ENCODE assay signal across 1 cellular context in the genomic region with DNA sequence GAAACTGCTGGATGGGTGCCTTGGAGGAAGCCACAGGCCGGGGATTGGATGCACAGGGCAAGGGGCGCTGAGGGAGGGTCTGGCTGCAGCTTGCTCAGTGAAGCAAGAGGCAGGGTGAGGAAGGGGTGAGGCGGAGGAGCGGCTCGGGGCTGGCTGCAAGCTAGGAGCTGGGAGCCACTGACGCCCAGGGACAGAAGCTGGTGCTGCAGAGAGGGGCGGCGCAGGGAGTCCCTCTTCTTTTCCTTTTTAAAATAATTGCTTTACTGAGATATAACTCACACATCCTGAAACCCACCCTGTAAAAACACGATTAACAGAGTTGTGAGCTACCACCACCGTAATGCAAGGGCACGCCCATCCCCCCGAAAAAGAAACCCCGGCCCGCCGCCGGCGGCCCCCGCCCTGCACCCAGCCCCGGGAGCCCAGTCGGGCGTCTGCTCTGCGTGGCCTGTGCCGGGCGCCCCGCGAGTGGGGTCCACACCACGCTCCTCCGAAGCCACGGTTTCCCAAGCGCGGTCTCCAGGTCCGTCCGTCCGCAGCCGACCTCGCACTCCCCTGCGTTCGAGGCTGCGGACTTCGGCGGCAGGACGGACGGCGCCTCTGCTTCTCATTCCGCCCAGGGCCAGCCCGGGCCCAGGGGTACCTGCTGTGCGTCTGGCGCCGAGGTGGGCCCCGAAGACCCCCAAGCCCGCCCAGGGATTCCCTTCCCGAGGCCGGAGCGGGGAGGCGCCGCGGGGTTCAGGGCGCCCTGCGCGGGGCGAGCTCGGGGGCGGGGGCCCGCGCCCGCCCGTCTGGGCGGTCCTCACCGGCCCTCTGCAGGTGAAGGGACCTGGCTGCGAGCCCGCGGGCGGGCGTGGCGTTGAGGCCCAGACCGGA.
TF ChIP-seq lines count a peak whose summit lies in the region.

No MANE protein-coding gene starts in this region.

TF ChIP-seq in neural cell, 6 proteins besides CTCF, POLR2A, EP300 and RAD21 (continued from another document):
- TF ChIP-seq, protein P1, sequence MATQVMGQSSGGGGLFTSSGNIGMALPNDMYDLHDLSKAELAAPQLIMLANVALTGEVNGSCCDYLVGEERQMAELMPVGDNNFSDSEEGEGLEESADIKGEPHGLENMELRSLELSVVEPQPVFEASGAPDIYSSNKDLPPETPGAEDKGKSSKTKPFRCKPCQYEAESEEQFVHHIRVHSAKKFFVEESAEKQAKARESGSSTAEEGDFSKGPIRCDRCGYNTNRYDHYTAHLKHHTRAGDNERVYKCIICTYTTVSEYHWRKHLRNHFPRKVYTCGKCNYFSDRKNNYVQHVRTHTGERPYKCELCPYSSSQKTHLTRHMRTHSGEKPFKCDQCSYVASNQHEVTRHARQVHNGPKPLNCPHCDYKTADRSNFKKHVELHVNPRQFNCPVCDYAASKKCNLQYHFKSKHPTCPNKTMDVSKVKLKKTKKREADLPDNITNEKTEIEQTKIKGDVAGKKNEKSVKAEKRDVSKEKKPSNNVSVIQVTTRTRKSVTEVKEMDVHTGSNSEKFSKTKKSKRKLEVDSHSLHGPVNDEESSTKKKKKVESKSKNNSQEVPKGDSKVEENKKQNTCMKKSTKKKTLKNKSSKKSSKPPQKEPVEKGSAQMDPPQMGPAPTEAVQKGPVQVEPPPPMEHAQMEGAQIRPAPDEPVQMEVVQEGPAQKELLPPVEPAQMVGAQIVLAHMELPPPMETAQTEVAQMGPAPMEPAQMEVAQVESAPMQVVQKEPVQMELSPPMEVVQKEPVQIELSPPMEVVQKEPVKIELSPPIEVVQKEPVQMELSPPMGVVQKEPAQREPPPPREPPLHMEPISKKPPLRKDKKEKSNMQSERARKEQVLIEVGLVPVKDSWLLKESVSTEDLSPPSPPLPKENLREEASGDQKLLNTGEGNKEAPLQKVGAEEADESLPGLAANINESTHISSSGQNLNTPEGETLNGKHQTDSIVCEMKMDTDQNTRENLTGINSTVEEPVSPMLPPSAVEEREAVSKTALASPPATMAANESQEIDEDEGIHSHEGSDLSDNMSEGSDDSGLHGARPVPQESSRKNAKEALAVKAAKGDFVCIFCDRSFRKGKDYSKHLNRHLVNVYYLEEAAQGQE (IDR thresholded peaks at IDR 0.05; ENCODE audit: borderline replicate concordance), result peak; percentile 31
- TF ChIP-seq SMC3 (conservative IDR thresholded peaks at IDR 0.05; ENCODE audit: poor library complexity) (peak; percentile 33), EZH2 (IDR thresholded peaks at IDR 0.05; ENCODE audit: borderline replicate concordance, insufficient read depth, low read length, poor library complexity, severe bottlenecking) (no peak), TAF1 (IDR thresholded peaks at IDR 0.05; ENCODE audit: low read depth) (no peak), MXI1 (conservative IDR thresholded peaks at IDR 0.05; ENCODE audit: poor library complexity, severe bottlenecking) (peak; percentile 43)
